Comparison of ENCODE assay signal across 1 cellular context in the genomic region with DNA sequence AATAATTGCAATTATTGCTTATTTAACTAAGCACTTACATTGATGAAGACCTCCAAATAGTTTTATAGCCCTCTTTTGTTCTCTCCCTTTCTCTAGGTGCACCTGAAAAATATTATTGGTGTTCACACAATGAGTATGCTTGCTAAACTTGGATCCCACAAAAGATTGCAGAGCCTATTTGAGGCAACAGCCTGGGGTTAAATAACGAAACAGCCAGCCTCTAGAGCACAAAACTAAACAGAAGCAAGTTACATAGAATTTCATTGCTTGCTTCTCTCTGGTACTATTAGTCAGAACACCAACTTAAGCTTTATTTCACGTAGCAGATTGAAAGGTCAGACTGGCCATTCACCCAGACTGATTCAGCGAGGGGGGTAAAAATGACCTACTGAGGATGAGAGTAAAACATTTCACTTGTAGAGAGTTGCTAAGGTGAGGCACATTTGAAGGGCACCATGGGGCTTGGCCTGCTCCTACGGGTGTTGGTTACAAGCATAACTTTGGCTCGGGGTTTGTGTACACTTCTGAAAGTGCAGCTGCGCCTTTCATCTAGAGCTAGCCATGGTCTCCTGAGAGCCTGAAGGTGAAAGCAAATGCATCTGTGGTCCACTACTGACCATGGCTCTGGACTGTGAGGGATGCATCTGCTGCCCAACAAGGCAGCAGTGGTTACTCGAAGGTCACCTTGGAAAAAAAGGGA.
TF ChIP-seq lines count a peak whose summit lies in the region.

No MANE protein-coding gene starts in this region.

TF ChIP-seq in GM12878, 131 proteins besides CTCF, POLR2A, EP300 and RAD21 (continued from another document):
- TF ChIP-seq, protein P1, sequence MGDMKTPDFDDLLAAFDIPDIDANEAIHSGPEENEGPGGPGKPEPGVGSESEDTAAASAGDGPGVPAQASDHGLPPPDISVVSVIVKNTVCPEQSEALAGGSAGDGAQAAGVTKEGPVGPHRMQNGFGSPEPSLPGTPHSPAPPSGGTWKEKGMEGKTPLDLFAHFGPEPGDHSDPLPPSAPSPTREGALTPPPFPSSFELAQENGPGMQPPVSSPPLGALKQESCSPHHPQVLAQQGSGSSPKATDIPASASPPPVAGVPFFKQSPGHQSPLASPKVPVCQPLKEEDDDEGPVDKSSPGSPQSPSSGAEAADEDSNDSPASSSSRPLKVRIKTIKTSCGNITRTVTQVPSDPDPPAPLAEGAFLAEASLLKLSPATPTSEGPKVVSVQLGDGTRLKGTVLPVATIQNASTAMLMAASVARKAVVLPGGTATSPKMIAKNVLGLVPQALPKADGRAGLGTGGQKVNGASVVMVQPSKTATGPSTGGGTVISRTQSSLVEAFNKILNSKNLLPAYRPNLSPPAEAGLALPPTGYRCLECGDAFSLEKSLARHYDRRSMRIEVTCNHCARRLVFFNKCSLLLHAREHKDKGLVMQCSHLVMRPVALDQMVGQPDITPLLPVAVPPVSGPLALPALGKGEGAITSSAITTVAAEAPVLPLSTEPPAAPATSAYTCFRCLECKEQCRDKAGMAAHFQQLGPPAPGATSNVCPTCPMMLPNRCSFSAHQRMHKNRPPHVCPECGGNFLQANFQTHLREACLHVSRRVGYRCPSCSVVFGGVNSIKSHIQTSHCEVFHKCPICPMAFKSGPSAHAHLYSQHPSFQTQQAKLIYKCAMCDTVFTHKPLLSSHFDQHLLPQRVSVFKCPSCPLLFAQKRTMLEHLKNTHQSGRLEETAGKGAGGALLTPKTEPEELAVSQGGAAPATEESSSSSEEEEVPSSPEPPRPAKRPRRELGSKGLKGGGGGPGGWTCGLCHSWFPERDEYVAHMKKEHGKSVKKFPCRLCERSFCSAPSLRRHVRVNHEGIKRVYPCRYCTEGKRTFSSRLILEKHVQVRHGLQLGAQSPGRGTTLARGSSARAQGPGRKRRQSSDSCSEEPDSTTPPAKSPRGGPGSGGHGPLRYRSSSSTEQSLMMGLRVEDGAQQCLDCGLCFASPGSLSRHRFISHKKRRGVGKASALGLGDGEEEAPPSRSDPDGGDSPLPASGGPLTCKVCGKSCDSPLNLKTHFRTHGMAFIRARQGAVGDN (IDR thresholded peaks at IDR 0.05): peak; percentile 49
- TF ChIP-seq RELA (IDR thresholded peaks at IDR 0.05; ENCODE audit: borderline replicate concordance, partially characterized antibody): no peak
